Comparison of ENCODE assay signal across 23 cellular contexts in genomic region chr7:157775021-157775559, GRCh38.
DNase-seq lines count a peak whose midpoint lies in the region; ATAC-seq, FAIRE-seq and TF ChIP-seq lines count a peak whose summit lies in the region.
"Had no signal": no experiment of that assay in that cellular context is flagged by ENCODE, and none has a peak within 500 bp of the region (broad histone marks: within the 10 kb centered on the region; RNA-seq: fewer than 3 reads in every experiment).

No MANE protein-coding gene starts in this region.

- H3K9ac ChIP-seq in K562 (ENCODE audit: insufficient read depth in 1 of 2, low read depth in 2 of 2, low read length in 2 of 2): no peak overlapping the region
- H3K9ac ChIP-seq: BLaER1 had no signal

- no peak overlapping the region for H3K4me3 Mint-ChIP-seq in stimulated activated effector memory CD8-positive, alpha-beta T cell treated with anti-CD3 and anti-CD28 coated beads, Interleukin-12 subunit alpha, Interleukin-12 subunit beta, amount 100 ng/mL, for 72 hours
- H3K4me3 Mint-ChIP-seq in Calu3 (ENCODE audit: low read depth, unreplicated experiment): no peak overlapping the region
- H3K4me3 Mint-ChIP-seq: CD4-positive, CD25-positive, alpha-beta regulatory T cell had no signal

- H3K79me2 ChIP-seq in K562 (ENCODE audit: control insufficient read depth, insufficient read depth, low read length): no peaks in the 10 kb centered on the region

- FAIRE-seq in A549 (lab: Jason Lieb, UNC): no peak
- no peak for FAIRE-seq in K562 (lab: Jason Lieb, UNC)
- FAIRE-seq: D721Med, G401.6 had no signal

- no peaks in the 10 kb centered on the region for H3K4me1 Mint-ChIP-seq in stimulated activated effector memory CD8-positive, alpha-beta T cell treated with anti-CD3 and anti-CD28 coated beads, Interleukin-12 subunit alpha, Interleukin-12 subunit beta, amount 100 ng/mL, for 72 hours
- H3K4me1 Mint-ChIP-seq in Calu3 (ENCODE audit: low read depth, unreplicated experiment): no peaks in the 10 kb centered on the region

- CTCF ChIA-PET in A549 (lab: Yijun Ruan, JAX): no interaction called here
- CTCF ChIA-PET in K562 (lab: Yijun Ruan, JAX; ENCODE audit: low intra/inter-chr PET ratio): no interaction called here
- CTCF ChIA-PET in Calu3 (lab: Charles Lee): no interaction called here

- no peaks in the 10 kb centered on the region for H3K4me1 ChIP-seq in A549
- H3K4me1 ChIP-seq in K562 (replicated peaks in 1 of 2; ENCODE audit: control insufficient read depth in 2 of 2, insufficient read depth in 2 of 2, low read length in 2 of 2): peaks cover 0 to 9% of the 10 kb centered on the region in 2 experiments; a peak in 1 of 5 replicates
- no peaks in the 10 kb centered on the region for H3K4me1 ChIP-seq in lower lobe of right lung
- H3K4me1 ChIP-seq: BLaER1, SJCRH30 had no signal

- H3K9me3 ChIP-seq in A549 (peaks cover 15% of the 10 kb centered on the region; the same call in 1 of the 3 replicates), K562 (replicated peaks; ENCODE audit: control insufficient read depth, insufficient read depth, low read depth, low read length) (no peaks in the 10 kb centered on the region), lower lobe of right lung (peaks cover 11% of the 10 kb centered on the region)

- TF ChIP-seq EP300 in A549 (IDR thresholded peaks at IDR 0.05) (no peak), K562 (IDR thresholded peaks at IDR 0.05; ENCODE audit: low read length) (no peak)

- intact Hi-C loops in K562 (cut with micrococcal nuclease) (no loop called here), lower lobe of right lung (cut with DNase I) (no loop called here), Calu3 (cut with micrococcal nuclease; ENCODE audit: unreplicated experiment) (no loop called here)

- peaks cover 10% of the 10 kb centered on the region for H3K9me3 Mint-ChIP-seq in stimulated activated effector memory CD8-positive, alpha-beta T cell treated with anti-CD3 and anti-CD28 coated beads, Interleukin-12 subunit alpha, Interleukin-12 subunit beta, amount 100 ng/mL, for 72 hours
- H3K9me3 Mint-ChIP-seq in Calu3 (ENCODE audit: low read depth, unreplicated experiment): peaks cover 16% of the 10 kb centered on the region

- BruUV-seq in K562 (replicated peaks; lab: Mats Ljungman, UMichigan): no TSS peak
- no TSS peak for BruUV-seq in Calu3 (replicated peaks; lab: Mats Ljungman, UMichigan)

- no peaks in the 10 kb centered on the region for H3K9me1 ChIP-seq in K562 (ENCODE audit: control insufficient read depth, insufficient read depth, low read length)

- no peak for TF ChIP-seq POLR2A in A549 (IDR thresholded peaks at IDR 0.05; ENCODE audit: low read length)
- TF ChIP-seq POLR2A in K562 (conservative IDR thresholded peaks at IDR 0.05): no peak

- peaks cover 7% of the 10 kb centered on the region; the same call in 1 of the 2 replicates for H4K20me1 ChIP-seq in K562 (replicated peaks; ENCODE audit: control insufficient read depth, insufficient read depth, low read length)

- no peak overlapping the region for H3K4me3 ChIP-seq in A549
- H3K4me3 ChIP-seq in K562: no peak overlapping the region
- no peak overlapping the region for H3K4me3 ChIP-seq in lower lobe of right lung
- H3K4me3 ChIP-seq: BLaER1, SJCRH30 had no signal

- H3K27ac Mint-ChIP-seq in stimulated activated effector memory CD8-positive, alpha-beta T cell treated with anti-CD3 and anti-CD28 coated beads, Interleukin-12 subunit alpha, Interleukin-12 subunit beta, amount 100 ng/mL, for 72 hours: no peak overlapping the region
- no peak overlapping the region for H3K27ac Mint-ChIP-seq in Calu3 (ENCODE audit: unreplicated experiment)
- H3K27ac Mint-ChIP-seq: CD4-positive, CD25-positive, alpha-beta regulatory T cell had no signal

- no peak overlapping the region for H3K27ac ChIP-seq in A549
- H3K27ac ChIP-seq in K562 (ENCODE audit: extremely low read depth, low read depth, low read length): no peak overlapping the region
- no peak overlapping the region for H3K27ac ChIP-seq in lower lobe of right lung
- H3K27ac ChIP-seq: BLaER1, HL-60, SJCRH30 had no signal

- no peak overlapping the region for H2AFZ ChIP-seq in K562 (ENCODE audit: low read depth, low read length)

- TF ChIP-seq RAD21 in A549 (conservative IDR thresholded peaks at IDR 0.05 in 1 of 2, IDR thresholded peaks at IDR 0.05 in 1 of 2) (no peak), K562 (CRISPR knock-in tag; conservative IDR thresholded peaks at IDR 0.05 in 1 of 2, IDR thresholded peaks at IDR 0.05 in 1 of 2) (no peak)

- H3K36me3 ChIP-seq in K562 (ENCODE audit: control insufficient read depth, insufficient read depth, low read length): no peaks in the 10 kb centered on the region
- H3K36me3 ChIP-seq in lower lobe of right lung: no peaks in the 10 kb centered on the region
- H3K36me3 ChIP-seq: BLaER1, SJCRH30 had no signal

- in situ Hi-C loops in K562 (cut with MboI): no loop called here

- no peak overlapping the region for H3K4me2 ChIP-seq in A549
- no peak overlapping the region for H3K4me2 ChIP-seq in K562 (ENCODE audit: insufficient read depth, low read length)
- H3K4me2 ChIP-seq: BLaER1 had no signal

- TF ChIP-seq CTCF in A549 (IDR thresholded peaks at IDR 0.05): no peak
- TF ChIP-seq CTCF in K562 (IDR thresholded peaks at IDR 0.05 in 2 of 3, conservative IDR thresholded peaks at IDR 0.05 in 1 of 3; ENCODE audit: insufficient read depth in 2 of 3, low read depth in 1 of 3, low read length in 3 of 3): no peak
- TF ChIP-seq CTCF in lower lobe of right lung (IDR thresholded peaks at IDR 0.05): no peak
- TF ChIP-seq CTCF in Calu3 (IDR thresholded peaks at IDR 0.05; ENCODE audit: unreplicated experiment): no peak

- H3K27me3 ChIP-seq in K562 (ENCODE audit: control insufficient read depth in 2 of 2, insufficient read depth in 2 of 2, low read length in 2 of 2) (peaks cover 30 to 81% of the 10 kb centered on the region in 2 experiments; a peak in 4 of 5 replicates), lower lobe of right lung (ENCODE audit: low read depth) (no peaks in the 10 kb centered on the region)
- H3K27me3 ChIP-seq: SJCRH30 had no signal

- peak; percentile 21 to 44; a peak in 3 of 6 replicates for ATAC-seq in A549
- peak; percentile 43 for ATAC-seq in K562
- ATAC-seq in lower lobe of right lung: no peak
- ATAC-seq in stimulated activated effector memory CD8-positive, alpha-beta T cell treated with anti-CD3 and anti-CD28 coated beads, Interleukin-12 subunit alpha, Interleukin-12 subunit beta, amount 100 ng/mL, for 72 hours: peak; percentile 5
- ATAC-seq in GM18909 (IDR thresholded peaks at IDR 0.05; ENCODE audit: poor library complexity, unreplicated experiment): no peak

- POLR2A ChIA-PET in A549 (lab: Yijun Ruan, JAX): no interaction called here
- POLR2A ChIA-PET in K562 (lab: Yijun Ruan, JAX): no interaction called here

- DNase-seq in A549 (ENCODE audit: low read depth in 1 of 2, low spot score in 1 of 2) (peak in 1 of 2 experiments; percentile 22), K562 (ENCODE audit: extremely low read depth in 1 of 4, low spot score in 3 of 4) (no peak), lower lobe of right lung (peak; percentile 19), Calu3 (no peak)
- DNase-seq in stimulated activated effector memory CD8-positive, alpha-beta T cell treated with anti-CD3 and anti-CD28 coated beads, Interleukin-12 subunit alpha, Interleukin-12 subunit beta, amount 100 ng/mL, for 72 hours (ENCODE audit: low spot score in 2 of 2): no peak
- DNase-seq in activated effector memory CD4-positive, alpha-beta T cell treated with anti-CD3 and anti-CD28 coated beads, Interleukin-2, amount 50 U/mL, for 16 hours: no peak
- DNase-seq: DMS53, GOT3, Kasumi-1, MV-4-11, NCI-H1105, NCI-H146, NCI-H1930, NCI-H2107, NCI-H524, NCI-H748 treated with DMSO at 0.1 percent for 48 hours, SJCRH30 had no signal

- WGBS in A549 (ENCODE audit: missing lambda C conversion rate): 56% methylated on average over 25 of the region's 25 CpGs
- WGBS in K562 (ENCODE audit: insufficient coverage, low coverage, missing lambda C conversion rate): 2% methylated on average over 25 of the region's 25 CpGs

- no peaks in the 10 kb centered on the region for H3K36me3 Mint-ChIP-seq in stimulated activated effector memory CD8-positive, alpha-beta T cell treated with anti-CD3 and anti-CD28 coated beads, Interleukin-12 subunit alpha, Interleukin-12 subunit beta, amount 100 ng/mL, for 72 hours
- H3K36me3 Mint-ChIP-seq in Calu3 (ENCODE audit: insufficient read depth, unreplicated experiment): no peaks in the 10 kb centered on the region

- peaks cover 12% of the 10 kb centered on the region for H3K27me3 Mint-ChIP-seq in Calu3 (ENCODE audit: unreplicated experiment)

TF ChIP-seq in A549, 52 proteins besides CTCF, POLR2A, EP300 and RAD21 (continues in another document):
- TF ChIP-seq RFX5 (IDR thresholded peaks at IDR 0.05) (no peak), HDAC2 (IDR thresholded peaks at IDR 0.05) (no peak), E2F6 (IDR thresholded peaks at IDR 0.05; ENCODE audit: borderline replicate concordance, low read depth) (no peak), HOXB13 (CRISPR knock-in tag; IDR thresholded peaks at IDR 0.05; ENCODE audit: low read depth) (no peak), HOXA7 (CRISPR knock-in tag; IDR thresholded peaks at IDR 0.05) (no peak), HEYL (CRISPR knock-in tag; IDR thresholded peaks at IDR 0.05) (no peak), GATA3 (IDR thresholded peaks at IDR 0.05; ENCODE audit: borderline replicate concordance) (no peak), SREBF2 (IDR thresholded peaks at IDR 0.05) (no peak)

TF ChIP-seq in K562, 482 proteins besides CTCF, POLR2A, EP300 and RAD21 (continues in another document):
- TF ChIP-seq BDP1 (IDR thresholded peaks at IDR 0.05; ENCODE audit: insufficient read depth, insufficient read length) (no peak), GMEB1 (CRISPR knock-in tag; IDR thresholded peaks at IDR 0.05) (no peak)

Comparison
In these comparisons a context has a peak if more than half of its experiments do, and no peak if none do; other contexts are left out.
1. ATAC-seq: peak in A549 (2 of 2), K562 (single experiment) and stimulated activated effector memory CD8-positive, alpha-beta T cell treated with anti-CD3 and anti-CD28 coated beads, Interleukin-12 subunit alpha, Interleukin-12 subunit beta, amount 100 ng/mL, for 72 hours (single experiment); none in lower lobe of right lung (0 of 2) and GM18909 (single experiment).